8 cellular contexts compared by ENCODE assay signal in the genomic region with DNA sequence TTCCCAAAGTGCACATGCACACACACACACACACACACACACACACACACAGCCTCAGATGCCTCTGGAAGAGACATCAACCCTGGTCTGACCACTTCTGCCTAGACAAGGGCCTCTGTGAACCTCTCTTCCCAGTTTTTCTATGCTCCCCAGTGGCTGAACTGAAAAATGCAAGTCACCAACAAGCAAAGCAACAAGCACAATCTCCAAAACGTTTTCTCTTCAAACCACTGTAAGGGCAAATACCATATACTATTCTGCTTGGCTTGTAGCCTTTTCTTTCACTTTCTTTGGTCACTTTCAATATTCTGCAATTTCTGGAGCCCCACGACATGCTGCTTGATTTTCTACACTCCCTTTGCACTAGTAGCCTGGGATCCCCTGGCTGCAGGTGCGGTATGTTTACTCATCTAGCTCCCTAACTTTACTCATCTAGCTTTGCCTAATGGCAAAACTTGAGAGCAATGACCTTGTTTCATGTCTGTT.
DNase-seq lines count a peak whose midpoint lies in the region; ATAC-seq and TF ChIP-seq lines count a peak whose summit lies in the region.

No MANE protein-coding gene starts in this region.

- peaks cover 11% of the 10 kb centered on the region; the same call in 1 of the 2 replicates for H3F3A ChIP-seq in PC-9 (ENCODE audit: insufficient read depth, low read depth)

- H3K9me2 ChIP-seq in PC-9 (ENCODE audit: insufficient read depth): no peaks in the 10 kb centered on the region

- H3K36me3 ChIP-seq in PC-9 (ENCODE audit: low read depth): no peaks in the 10 kb centered on the region

- H3K4me2 ChIP-seq in PC-9: peak overlapping the region; percentile 24; the same call in 1 of the 2 replicates

- no peaks in the 10 kb centered on the region for H3K27me3 Mint-ChIP-seq in T-helper 2 cell treated with Interferon-gamma antibody and Interleukin-4, amounts not matched to agents 5 μg/mL and 100 μg/mL, for 36 hours (ENCODE audit: low read depth)

- no peak overlapping the region for H3K27ac Mint-ChIP-seq in T-helper 2 cell treated with Interferon-gamma antibody and Interleukin-4, amounts not matched to agents 5 μg/mL and 100 μg/mL, for 36 hours

- no peaks in the 10 kb centered on the region for H3K36me3 Mint-ChIP-seq in T-helper 2 cell treated with Interferon-gamma antibody and Interleukin-4, amounts not matched to agents 5 μg/mL and 100 μg/mL, for 36 hours (ENCODE audit: low read depth)

- ATAC-seq in GM18907 (IDR thresholded peaks at IDR 0.05; ENCODE audit: unreplicated experiment) (peak; percentile 47), HG03064 (IDR thresholded peaks at IDR 0.05; ENCODE audit: low read depth, unreplicated experiment) (peak; percentile 34), HG03135 (IDR thresholded peaks at IDR 0.05; ENCODE audit: unreplicated experiment) (no peak)

- peak overlapping the region; percentile 46; the same call in 1 of the 2 replicates for H3K27ac ChIP-seq in PC-9

- no peaks in the 10 kb centered on the region for H3K9me3 ChIP-seq in PC-9 (ENCODE audit: insufficient read depth, low read depth)

- H3K79me2 ChIP-seq in PC-9 (ENCODE audit: low read depth): peaks cover 91% of the 10 kb centered on the region

- intact Hi-C loops in PC-9 (cut with micrococcal nuclease; ENCODE audit: unreplicated experiment): no loop called here

- TF ChIP-seq CTCF in PC-9 (conservative IDR thresholded peaks at IDR 0.05) (peak; percentile 43; the same call in 1 of the 2 replicates), fibroblast of mammary gland (conservative IDR thresholded peaks at IDR 0.05; ENCODE audit: control insufficient read depth, insufficient read depth, low read depth, low read length) (peak; percentile 45), retinal pigment epithelial cell (conservative IDR thresholded peaks at IDR 0.05; ENCODE audit: low read depth, low read length) (peak; percentile 53)

- H3K4me1 Mint-ChIP-seq in T-helper 2 cell treated with Interferon-gamma antibody and Interleukin-4, amounts not matched to agents 5 μg/mL and 100 μg/mL, for 36 hours (ENCODE audit: low read depth): no peaks in the 10 kb centered on the region

- no TSS peak for BruUV-seq in PC-9 (replicated peaks; lab: Mats Ljungman, UMichigan)

- H2AFZ ChIP-seq in PC-9: no peak overlapping the region

- peaks cover 21% of the 10 kb centered on the region for H3K4me1 ChIP-seq in PC-9 (replicated peaks; ENCODE audit: insufficient read depth)

- H3K4me3 Mint-ChIP-seq in T-helper 2 cell treated with Interferon-gamma antibody and Interleukin-4, amounts not matched to agents 5 μg/mL and 100 μg/mL, for 36 hours: no peak overlapping the region

- no peak overlapping the region for H3K4me3 ChIP-seq in PC-9
- H3K4me3 ChIP-seq in fibroblast of mammary gland (ENCODE audit: control insufficient read depth, low read depth, low read length): no peak overlapping the region
- H3K4me3 ChIP-seq in retinal pigment epithelial cell (ENCODE audit: low read length): no peak overlapping the region

- CTCF ChIA-PET in PC-9 (lab: Charles Lee): interaction anchor here (0.6 to 0.7 kb wide), 3 partner anchors 9 to 54 kb away, joined by 3 to 4 read pairs (median 3); no protein-coding TSS in a partner anchor

- no peaks in the 10 kb centered on the region for H3K9me3 Mint-ChIP-seq in T-helper 2 cell treated with Interferon-gamma antibody and Interleukin-4, amounts not matched to agents 5 μg/mL and 100 μg/mL, for 36 hours

- H4K20me1 ChIP-seq in PC-9 (ENCODE audit: insufficient read depth): 0 out of 2 replicates have a peak, but pooled peaks cover 5% of the 10 kb centered on the region

- DNase-seq in CD1c-positive myeloid dendritic cell (ENCODE audit: extremely low spot score): peak; percentile 16
- peak; percentile 12 to 38 for DNase-seq in PC-9
- peak; percentile 56 for DNase-seq in fibroblast of mammary gland (ENCODE audit: low read depth)
- no peak for DNase-seq in retinal pigment epithelial cell (ENCODE audit: low read depth)
- no peak for DNase-seq in T-helper 2 cell treated with Interferon-gamma antibody and Interleukin-4, amounts not matched to agents 5 μg/mL and 100 μg/mL, for 36 hours (ENCODE audit: low spot score)

- POLR2A ChIA-PET in PC-9 (lab: Charles Lee; ENCODE audit: unreplicated experiment): no interaction called here

- H3K27me3 ChIP-seq in PC-9 (ENCODE audit: insufficient read depth, low read depth): no peaks in the 10 kb centered on the region

Comparison
In these comparisons a context has a peak if more than half of its experiments do, and no peak if none do; other contexts are left out.
1. DNase-seq: peak in CD1c-positive myeloid dendritic cell (single experiment), PC-9 (2 of 2) and fibroblast of mammary gland (single experiment); none in retinal pigment epithelial cell (single experiment) and T-helper 2 cell treated with Interferon-gamma antibody and Interleukin-4, amounts not matched to agents 5 μg/mL and 100 μg/mL, for 36 hours (single experiment).
2. Peak in every context shown above with its lines, with median percentiles within 50 percentile points of each other: CTCF ChIP-seq.